ENCODE assay signal across 23 cellular contexts in the genomic region with DNA sequence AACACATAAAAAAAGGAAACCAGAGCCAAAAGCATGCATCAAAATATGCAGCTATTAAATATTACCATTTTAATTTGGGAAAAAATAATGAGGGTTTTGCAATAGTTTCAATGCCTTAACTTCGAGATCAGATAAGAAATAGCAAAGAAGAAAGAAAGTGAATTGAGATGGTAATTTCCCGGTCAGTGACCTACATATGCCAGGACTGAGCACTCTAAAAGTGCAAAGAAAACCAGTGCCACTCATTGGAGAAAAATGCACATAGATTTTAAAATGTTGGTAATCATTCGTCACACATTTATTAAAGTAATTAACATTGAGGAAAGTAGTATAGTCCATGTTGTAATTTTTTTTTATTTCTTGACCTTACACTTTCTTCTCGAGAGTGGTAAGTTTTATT.
DNase-seq lines count a peak whose midpoint lies in the region; ATAC-seq, FAIRE-seq and TF ChIP-seq lines count a peak whose summit lies in the region.
"Had no signal": no experiment of that assay in that cellular context is flagged by ENCODE, and none has a peak within 500 bp of the region (broad histone marks: within the 10 kb centered on the region; RNA-seq: fewer than 3 reads in every experiment).

No MANE protein-coding gene starts in this region.

- no peaks in the 10 kb centered on the region for H3K9me2 ChIP-seq in SK-N-SH

- peak; percentile 21 for FAIRE-seq in kidney (lab: Jason Lieb, UNC)
- FAIRE-seq: A204.1, D721Med, GM12891, GM18507, H54 had no signal

- H3K36me3 Mint-ChIP-seq in CD8-positive, alpha-beta T cell, result no peaks in the 10 kb centered on the region
- no peaks in the 10 kb centered on the region for H3K36me3 Mint-ChIP-seq in immature natural killer cell
- H3K36me3 Mint-ChIP-seq: CD4-positive, CD25-positive, alpha-beta regulatory T cell; CD8-positive, alpha-beta memory T cell had no signal

- ATAC-seq in SK-N-SH treated with all-trans-retinoic acid at 6 μM for 48 hours, result no peak
- no peak for ATAC-seq in CD8-positive, alpha-beta T cell
- ATAC-seq: GM23338 had no signal

- H3K27ac Mint-ChIP-seq in CD8-positive, alpha-beta T cell, result no peak overlapping the region
- H3K27ac Mint-ChIP-seq in immature natural killer cell, result no peak overlapping the region
- H3K27ac Mint-ChIP-seq: B cell; CD4-positive, CD25-positive, alpha-beta regulatory T cell; CD8-positive, alpha-beta memory T cell; GM23338 had no signal

- H3K4me2 ChIP-seq in SK-N-SH (no peak overlapping the region), smooth muscle cell (no peak overlapping the region)
- H3K4me2 ChIP-seq: BLaER1, GM23338 had no signal

- H3K9me3 Mint-ChIP-seq in CD8-positive, alpha-beta T cell, result no peaks in the 10 kb centered on the region
- peaks cover 0 to 8% (median 3%) of the 10 kb centered on the region in 6 donors for H3K9me3 Mint-ChIP-seq in immature natural killer cell
- H3K9me3 Mint-ChIP-seq: GM23338 had no signal

- H3K79me2 ChIP-seq in SK-N-SH (ENCODE audit: insufficient read depth) (no peaks in the 10 kb centered on the region), smooth muscle cell (ENCODE audit: low read depth) (no peaks in the 10 kb centered on the region)

- intact Hi-C loops in kidney (cut with DNase I), result no loop called here
- intact Hi-C loops in CD8-positive, alpha-beta T cell (cut with DNase I, micrococcal nuclease), result no loop called here

- no peaks in the 10 kb centered on the region for H3K27me3 Mint-ChIP-seq in CD8-positive, alpha-beta T cell (ENCODE audit: low read depth)
- H3K27me3 Mint-ChIP-seq in immature natural killer cell (ENCODE audit: low read depth in 3 of 3), result no peaks in the 10 kb centered on the region
- H3K27me3 Mint-ChIP-seq: B cell; CD4-positive, CD25-positive, alpha-beta regulatory T cell; CD8-positive, alpha-beta memory T cell had no signal

- DNase-seq in SK-N-SH (no peak), kidney (no peak), smooth muscle cell (lab: John Stamatoyannopoulos, UW; ENCODE audit: unreplicated experiment) (no peak), immature natural killer cell (no peak)
- DNase-seq in CD8-positive, alpha-beta T cell, result no peak
- DNase-seq: CD4-positive, CD25-positive, alpha-beta regulatory T cell; CD8-positive, alpha-beta memory T cell; DMS 273 treated with DMSO at 0.1 percent for 48 hours; DMS79; EL; GF-D8 had no signal

- H3K9me3 ChIP-seq in SK-N-SH, result no peaks in the 10 kb centered on the region
- H3K9me3 ChIP-seq in kidney (ENCODE audit: control insufficient read depth in 1 of 2, low read length in 2 of 2), result no peaks in the 10 kb centered on the region
- H3K9me3 ChIP-seq in smooth muscle cell (replicated peaks; ENCODE audit: low read depth), result no peaks in the 10 kb centered on the region
- H3K9me3 ChIP-seq in CD8-positive, alpha-beta T cell (ENCODE audit: low read length), result no peaks in the 10 kb centered on the region
- H3K9me3 ChIP-seq: BLaER1, HAP-1 had no signal

- CTCF ChIA-PET in SK-N-SH (lab: Yijun Ruan, JAX), result no interaction called here
- CTCF ChIA-PET in CD8-positive, alpha-beta T cell (lab: Charles Lee), result no interaction called here

- no peaks in the 10 kb centered on the region for H3F3A ChIP-seq in SK-N-SH (replicated peaks; ENCODE audit: insufficient read depth)
- H3F3A ChIP-seq in smooth muscle cell (ENCODE audit: low read depth), result no peaks in the 10 kb centered on the region

- POLR2A ChIA-PET in SK-N-SH (lab: Yijun Ruan, JAX), result no interaction called here
- POLR2A ChIA-PET in CD8-positive, alpha-beta T cell (lab: Charles Lee), result no interaction called here

- H3K9ac ChIP-seq in SK-N-SH, result no peak overlapping the region
- H3K9ac ChIP-seq in kidney (ENCODE audit: low read length in 2 of 2), result no peak overlapping the region
- H3K9ac ChIP-seq in smooth muscle cell (ENCODE audit: low read depth), result no peak overlapping the region
- H3K9ac ChIP-seq: BLaER1 had no signal

- H3K27ac ChIP-seq in SK-N-SH (ENCODE audit: low read depth in 2 of 2, low read length in 1 of 2), result no peak overlapping the region
- no peak overlapping the region for H3K27ac ChIP-seq in kidney (ENCODE audit: low read depth in 2 of 2, low read length in 2 of 2)
- H3K27ac ChIP-seq in smooth muscle cell (ENCODE audit: low read depth), result peak overlapping the region; percentile 57
- H3K27ac ChIP-seq in CD8-positive, alpha-beta T cell (ENCODE audit: low read depth, low read length), result no peak overlapping the region
- H3K27ac ChIP-seq: 22Rv1, BLaER1, C4-2B had no signal

- no peaks in the 10 kb centered on the region for H3K4me1 Mint-ChIP-seq in CD8-positive, alpha-beta T cell (ENCODE audit: low read depth)
- no peaks in the 10 kb centered on the region for H3K4me1 Mint-ChIP-seq in immature natural killer cell
- H3K4me1 Mint-ChIP-seq: B cell; CD4-positive, CD25-positive, alpha-beta regulatory T cell; CD8-positive, alpha-beta memory T cell; GM23338 had no signal

- H3K27me3 ChIP-seq in SK-N-SH (ENCODE audit: insufficient read depth), result no peaks in the 10 kb centered on the region
- no peaks in the 10 kb centered on the region for H3K27me3 ChIP-seq in smooth muscle cell (ENCODE audit: low read depth)
- H3K27me3 ChIP-seq in CD8-positive, alpha-beta T cell (ENCODE audit: insufficient read depth, low read length), result no peaks in the 10 kb centered on the region
- H3K27me3 ChIP-seq: BLaER1 had no signal

- TF ChIP-seq RAD21 in SK-N-SH (IDR thresholded peaks at IDR 0.05; ENCODE audit: low read length), result no peak

- H3K4me3 ChIP-seq in SK-N-SH (ENCODE audit: low read depth in 2 of 2, low read length in 1 of 2) (no peak overlapping the region), kidney (ENCODE audit: low read length in 2 of 2) (no peak overlapping the region), smooth muscle cell (no peak overlapping the region)
- no peak overlapping the region for H3K4me3 ChIP-seq in CD8-positive, alpha-beta T cell (ENCODE audit: low read depth, low read length)
- H3K4me3 ChIP-seq: BLaER1, GM23338, HAP-1 had no signal

- no peak overlapping the region for H3K4me3 Mint-ChIP-seq in CD8-positive, alpha-beta T cell
- no peak overlapping the region for H3K4me3 Mint-ChIP-seq in immature natural killer cell
- H3K4me3 Mint-ChIP-seq: B cell; CD4-positive, CD25-positive, alpha-beta regulatory T cell; CD8-positive, alpha-beta memory T cell; GM23338 had no signal

- WGBS in SK-N-SH (ENCODE audit: low lambda C conversion rate), result 31% methylated on average over 4 of the region's 4 CpGs
- WGBS in smooth muscle cell (ENCODE audit: low lambda C conversion rate), result 59% methylated on average over 4 of the region's 4 CpGs

- H3K36me3 ChIP-seq in SK-N-SH (replicated peaks in 1 of 2; ENCODE audit: control insufficient read depth in 1 of 2, insufficient read depth in 2 of 2, low read length in 1 of 2) (no peaks in the 10 kb centered on the region), kidney (ENCODE audit: control insufficient read depth in 1 of 2, insufficient read depth in 2 of 2, low read length in 2 of 2) (no peaks in the 10 kb centered on the region), smooth muscle cell (ENCODE audit: low read depth) (no peaks in the 10 kb centered on the region)
- no peaks in the 10 kb centered on the region for H3K36me3 ChIP-seq in CD8-positive, alpha-beta T cell (ENCODE audit: insufficient read depth, low read length)
- H3K36me3 ChIP-seq: BLaER1, HAP-1 had no signal

- no peak overlapping the region for H2AFZ ChIP-seq in SK-N-SH (ENCODE audit: low read depth)
- no peak overlapping the region for H2AFZ ChIP-seq in smooth muscle cell (ENCODE audit: low read depth)
- H2AFZ ChIP-seq: GM23338 had no signal

- H3K4me1 ChIP-seq in SK-N-SH (ENCODE audit: control insufficient read depth in 1 of 2, insufficient read depth in 2 of 2, low read depth in 1 of 2, low read length in 1 of 2) (no peaks in the 10 kb centered on the region), kidney (ENCODE audit: control insufficient read depth in 1 of 2, insufficient read depth in 1 of 2, low read depth in 1 of 2, low read length in 2 of 2) (peaks cover 0 to 2% of the 10 kb centered on the region in 2 donors), smooth muscle cell (ENCODE audit: low read depth) (no peaks in the 10 kb centered on the region)
- no peaks in the 10 kb centered on the region for H3K4me1 ChIP-seq in CD8-positive, alpha-beta T cell (ENCODE audit: insufficient read depth, low read length)
- H3K4me1 ChIP-seq: BLaER1, HAP-1 had no signal

- H4K20me1 ChIP-seq in SK-N-SH (ENCODE audit: insufficient read depth), result no peaks in the 10 kb centered on the region
- no peaks in the 10 kb centered on the region for H4K20me1 ChIP-seq in smooth muscle cell (ENCODE audit: low read depth)
- H4K20me1 ChIP-seq: BLaER1 had no signal

- TF ChIP-seq CTCF in SK-N-SH (IDR thresholded peaks at IDR 0.05), result no peak
- no peak for TF ChIP-seq CTCF in kidney (IDR thresholded peaks at IDR 0.05; ENCODE audit: borderline replicate concordance, extremely low read depth, insufficient read depth)
- TF ChIP-seq CTCF in smooth muscle cell (IDR thresholded peaks at IDR 0.05; ENCODE audit: borderline replicate concordance, insufficient read depth, poor library complexity, severe bottlenecking), result no peak
- TF ChIP-seq CTCF in CD8-positive, alpha-beta T cell (IDR thresholded peaks at IDR 0.05), result no peak

- TF ChIP-seq EP300 in SK-N-SH (IDR thresholded peaks at IDR 0.05; ENCODE audit: borderline replicate concordance in 1 of 2, low read depth in 1 of 2, low read length in 1 of 2), result no peak

TF ChIP-seq in SK-N-SH treated with all-trans-retinoic acid at 6 μM for 48 hours, 23 proteins besides CTCF, POLR2A, EP300 and RAD21:
- TF ChIP-seq ISL1 (CRISPR knock-in tag; IDR thresholded peaks at IDR 0.05) (peak; percentile 70), CSDC2 (CRISPR knock-in tag; IDR thresholded peaks at IDR 0.05) (no peak)

TF ChIP-seq in SK-N-SH, 30 proteins besides CTCF, POLR2A, EP300 and RAD21:
- TF ChIP-seq, protein P1, sequence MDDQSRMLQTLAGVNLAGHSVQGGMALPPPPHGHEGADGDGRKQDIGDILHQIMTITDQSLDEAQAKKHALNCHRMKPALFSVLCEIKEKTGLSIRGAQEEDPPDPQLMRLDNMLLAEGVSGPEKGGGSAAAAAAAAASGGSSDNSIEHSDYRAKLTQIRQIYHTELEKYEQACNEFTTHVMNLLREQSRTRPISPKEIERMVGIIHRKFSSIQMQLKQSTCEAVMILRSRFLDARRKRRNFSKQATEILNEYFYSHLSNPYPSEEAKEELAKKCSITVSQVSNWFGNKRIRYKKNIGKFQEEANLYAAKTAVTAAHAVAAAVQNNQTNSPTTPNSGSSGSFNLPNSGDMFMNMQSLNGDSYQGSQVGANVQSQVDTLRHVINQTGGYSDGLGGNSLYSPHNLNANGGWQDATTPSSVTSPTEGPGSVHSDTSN (IDR thresholded peaks at IDR 0.05), result no peak
- TF ChIP-seq ELF1 (IDR thresholded peaks at IDR 0.05), result no peak
